8 cellular contexts compared by ENCODE assay signal in genomic region chr15:43329960-43330779, GRCh38. TPM values are rescaled to one million over a fixed set of nuclear protein-coding genes. Genes with fewer than 3 reads are reported as not detected.
A peak's percentile ranks its signal among the peaks of the same experiment; 100 is the strongest.
DNase-seq lines count a peak whose midpoint lies in the region; ATAC-seq, FAIRE-seq and TF ChIP-seq lines count a peak whose summit lies in the region.

TSS of gene LCMT2 (minus strand) at chr15:43330573. CDS start at chr15:43330489, 84 bp downstream.

- H3K9ac ChIP-seq in HUES6 (ENCODE audit: low read length) (peak within 1 kb of the TSS; percentile 96), OCI-LY1 (ENCODE audit: low read length) (peak within 1 kb of the TSS; percentile 85)

- TF ChIP-seq CTCF in Caco-2 (IDR thresholded peaks at IDR 0.05; ENCODE audit: insufficient read depth in 1 of 2, low read depth in 1 of 2, low read length in 1 of 2, severe bottlenecking in 1 of 2, unreplicated experiment in 1 of 2) (no peak), OCI-LY1 (IDR thresholded peaks at IDR 0.05; ENCODE audit: low read length) (no peak)

- DNase-seq in Caco-2 = peak; percentile 91 to 94
- DNase-seq in activated CD8-positive, alpha-beta memory T cell treated with anti-CD3 and anti-CD28 coated beads, Interleukin-2, amount 50 U/mL, for 4 hours = peak; percentile 89
- DNase-seq in stimulated activated CD8-positive, alpha-beta memory T cell treated with anti-CD3 and anti-CD28 coated beads, Interleukin-15, amount 100 ng/mL, for 24 hours (ENCODE audit: low read depth) = peak; percentile 74

- CTCF ChIA-PET in Caco-2 (lab: Charles Lee) = interaction anchor here (0.9 kb wide), 1 partner anchor 105 kb away, joined by 3 read pairs; no protein-coding TSS in a partner anchor

- H3K27me3 ChIP-seq in Caco-2 (replicated peaks; ENCODE audit: control insufficient read depth, insufficient read depth, low read length) = no peaks in the 10 kb centered on the region
- no peaks in the 10 kb centered on the region for H3K27me3 ChIP-seq in HUES6 (ENCODE audit: control insufficient read depth, insufficient read depth, low read length)
- no peaks in the 10 kb centered on the region for H3K27me3 ChIP-seq in OCI-LY1 (ENCODE audit: insufficient read depth, low read length)

- H3F3A ChIP-seq in OCI-LY1 (ENCODE audit: insufficient read depth, low read length) = no peaks in the 10 kb centered on the region

- peak within 1 kb of the TSS; percentile 69 for H3K4me2 ChIP-seq in OCI-LY1 (ENCODE audit: low read length)

- peak; percentile 76 for FAIRE-seq in endometrium (lab: Jason Lieb, UNC)

- H3K36me3 Mint-ChIP-seq in Caco-2 (ENCODE audit: insufficient read depth, unreplicated experiment) = peaks cover 21% of the 10 kb centered on the region

- POLR2A ChIA-PET in Caco-2 (lab: Charles Lee) = interaction anchor here (0.7 to 0.9 kb wide), 2 partner anchors 40 to 41 kb away, joined by 3 to 4 read pairs; partner anchors contain the start of genes TUBGCP4 and ZSCAN29

- H3K27me3 Mint-ChIP-seq in Caco-2 (ENCODE audit: insufficient read depth, unreplicated experiment) = no peaks in the 10 kb centered on the region

- 0 out of 2 replicates have a peak, but pooled peaks cover 6% of the 10 kb centered on the region for H3K4me1 ChIP-seq in Caco-2
- peaks cover 9% of the 10 kb centered on the region; the same call in 1 of the 2 replicates for H3K4me1 ChIP-seq in HUES6 (ENCODE audit: control insufficient read depth, insufficient read depth, low read length)
- peaks cover 28% of the 10 kb centered on the region for H3K4me1 ChIP-seq in OCI-LY1 (ENCODE audit: insufficient read depth, low read length, severe bottlenecking)
- no peaks in the 10 kb centered on the region for H3K4me1 ChIP-seq in mesodermal cell (ENCODE audit: control insufficient read depth, insufficient read depth, low read length, poor library complexity, severe bottlenecking)

- BruUV-seq in Caco-2 (replicated peaks; lab: Mats Ljungman, UMichigan) = TSS peak; percentile 42

- peaks cover 8% of the 10 kb centered on the region for H3K4me1 Mint-ChIP-seq in Caco-2 (ENCODE audit: low read depth, unreplicated experiment)

- 0 to 1% methylated on average over 63 to 78 of the region's 86 CpGs for WGBS in mesodermal cell (ENCODE audit: insufficient coverage in 2 of 2), 2 experiments

- H3K4me3 ChIP-seq in Caco-2 (ENCODE audit: low read depth, low read length) (peak within 1 kb of the TSS; percentile 63), HUES6 (ENCODE audit: low read depth, low read length) (peak within 1 kb of the TSS; percentile 93), OCI-LY1 (ENCODE audit: low read depth, low read length, poor library complexity, severe bottlenecking) (peak within 1 kb of the TSS; percentile 75), mesodermal cell (ENCODE audit: extremely low read depth, insufficient read depth, low read length, poor library complexity, severe bottlenecking) (peak within 1 kb of the TSS; percentile 71)

- peak within 1 kb of the TSS; percentile 94 for H3K27ac Mint-ChIP-seq in Caco-2 (ENCODE audit: unreplicated experiment)

- H4K20me1 ChIP-seq in OCI-LY1 (ENCODE audit: insufficient read depth, low read length) = no peaks in the 10 kb centered on the region

- H3K27ac ChIP-seq in HUES6 (ENCODE audit: low read depth, low read length) = peak within 1 kb of the TSS; percentile 87
- H3K27ac ChIP-seq in OCI-LY1 (ENCODE audit: low read depth, low read length, poor library complexity, severe bottlenecking) = peak within 1 kb of the TSS; percentile 74
- peak within 1 kb of the TSS; percentile 95 for H3K27ac ChIP-seq in mesodermal cell (ENCODE audit: low read depth, low read length, severe bottlenecking)

- intact Hi-C loops in Caco-2 (cut with micrococcal nuclease; ENCODE audit: unreplicated experiment) = loop anchor here (1.0 to 5.0 kb wide), 2 partner anchors 41 to 432 kb away; partner anchors contain the start of genes TUBGCP4 and ZSCAN29

- H3K4me3 Mint-ChIP-seq in Caco-2 (ENCODE audit: unreplicated experiment) = peak within 1 kb of the TSS; percentile 87

- H3K9me3 ChIP-seq in Caco-2 (no peaks in the 10 kb centered on the region), HUES6 (ENCODE audit: control insufficient read depth, insufficient read depth, low read depth, low read length) (no peaks in the 10 kb centered on the region), OCI-LY1 (ENCODE audit: low read length) (no peaks in the 10 kb centered on the region), mesodermal cell (ENCODE audit: control insufficient read depth, low read length) (no peaks in the 10 kb centered on the region)

- peak within 1 kb of the TSS; percentile 28 for H2AFZ ChIP-seq in OCI-LY1 (ENCODE audit: low read length)

- H3K9me2 ChIP-seq in OCI-LY1 (ENCODE audit: low read depth, low read length) = no peaks in the 10 kb centered on the region

- no peaks in the 10 kb centered on the region for H3K9me3 Mint-ChIP-seq in Caco-2 (ENCODE audit: unreplicated experiment)

- H3K36me3 ChIP-seq in Caco-2 (ENCODE audit: control insufficient read depth, insufficient read depth, low read length) (no peaks in the 10 kb centered on the region), HUES6 (ENCODE audit: control insufficient read depth, insufficient read depth, low read length) (peaks cover 11% of the 10 kb centered on the region; the same call in 1 of the 2 replicates), OCI-LY1 (ENCODE audit: insufficient read depth, low read length) (peaks cover 35% of the 10 kb centered on the region), mesodermal cell (ENCODE audit: control insufficient read depth, insufficient read depth, low read length) (peaks cover 16% of the 10 kb centered on the region)

- no peaks in the 10 kb centered on the region for H3K79me2 ChIP-seq in OCI-LY1 (ENCODE audit: insufficient read depth, low read length)

- peak; percentile 87 for ATAC-seq in GM21390 (IDR thresholded peaks at IDR 0.05; ENCODE audit: unreplicated experiment)

RNA-seq across cellular contexts. Expression of gene LCMT2, which starts in this region (rescaled TPM):
- total RNA-seq in Caco-2 (2022) = 7.4 and 7.9 TPM in 2 replicates
- polyA plus RNA-seq in mesodermal cell (2013, experiment 1 of 2) = 4.9 TPM
- polyA plus RNA-seq in mesodermal cell (2013, experiment 2 of 2) = 3.8 TPM

Comparison
In these comparisons a context has a peak if more than half of its experiments do, and no peak if none do; other contexts are left out.
1. Peak in every context shown above with its lines: DNase-seq, ATAC-seq, H3K4me3 ChIP-seq and H3K27ac ChIP-seq.